Comparison of ENCODE assay signal across 8 cellular contexts in genomic region chr1:115088871-115089442, GRCh38. TPM values are rescaled to one million over a fixed set of nuclear protein-coding genes. Genes with fewer than 3 reads are reported as not detected.
DNase-seq lines count a peak whose midpoint lies in the region; TF ChIP-seq lines count a peak whose summit lies in the region.

No MANE protein-coding gene starts in this region.

- no peaks in the 10 kb centered on the region for H4K20me1 ChIP-seq in BLaER1 treated with 17β-estradiol and CSF1 and Interleukin-3, amounts not matched to agents 10 nM and 100 nM

- no peak overlapping the region; a peak in 1 of 22 replicates for H3K27ac ChIP-seq in BLaER1 treated with 17β-estradiol and CSF1 and Interleukin-3, amounts not matched to agents 10 nM and 100 nM
- peak overlapping the region; percentile 89 to 97 (median 95) for H3K27ac ChIP-seq in esophagus muscularis mucosa (replicated peaks in 1 of 4)

- no peaks in the 10 kb centered on the region for H3K36me3 ChIP-seq in BLaER1 treated with 17β-estradiol and CSF1 and Interleukin-3, amounts not matched to agents 10 nM and 100 nM
- H3K36me3 ChIP-seq in esophagus muscularis mucosa, result no peaks in the 10 kb centered on the region

- H3K27me3 ChIP-seq in BLaER1 treated with 17β-estradiol and CSF1 and Interleukin-3, amounts not matched to agents 10 nM and 100 nM, result peaks cover 0 to 21% (median 0%) of the 10 kb centered on the region in 11 experiments; a peak in 6 of 22 replicates
- H3K27me3 ChIP-seq in esophagus muscularis mucosa, result peaks cover 0 to 6% (median 0%) of the 10 kb centered on the region in 4 donors

- no peak overlapping the region for H3K27ac Mint-ChIP-seq in neural crest cell (ENCODE audit: unreplicated experiment)

- TF ChIP-seq CTCF in esophagus muscularis mucosa (IDR thresholded peaks at IDR 0.05) (no peak), neural crest cell (conservative IDR thresholded peaks at IDR 0.05) (no peak)

- no peaks in the 10 kb centered on the region for H3K9me3 Mint-ChIP-seq in neural crest cell

- no peaks in the 10 kb centered on the region for H3K9me3 ChIP-seq in BLaER1 treated with 17β-estradiol and CSF1 and Interleukin-3, amounts not matched to agents 10 nM and 100 nM (replicated peaks in 1 of 11)
- no peaks in the 10 kb centered on the region for H3K9me3 ChIP-seq in esophagus muscularis mucosa

- peak overlapping the region; percentile 55 to 75 (median 66) for H3K4me3 ChIP-seq in BLaER1 treated with 17β-estradiol and CSF1 and Interleukin-3, amounts not matched to agents 10 nM and 100 nM
- H3K4me3 ChIP-seq in esophagus muscularis mucosa, result peak overlapping the region; percentile 80 to 86 (median 82)

- H3K4me2 ChIP-seq in BLaER1 treated with 17β-estradiol and CSF1 and Interleukin-3, amounts not matched to agents 10 nM and 100 nM, result peak overlapping the region; percentile 89 to 97 (median 94)

- peaks cover 0 to 27% (median 18%) of the 10 kb centered on the region in 10 experiments; a peak in 17 of 20 replicates for H3K4me1 ChIP-seq in BLaER1 treated with 17β-estradiol and CSF1 and Interleukin-3, amounts not matched to agents 10 nM and 100 nM
- H3K4me1 ChIP-seq in esophagus muscularis mucosa, result peaks cover 21 to 68% (median 64%) of the 10 kb centered on the region in 4 donors

- H3K9ac ChIP-seq in BLaER1 treated with 17β-estradiol and CSF1 and Interleukin-3, amounts not matched to agents 10 nM and 100 nM, result peak overlapping the region in 10 of 11 experiments; percentile 20 to 74 (median 56); a peak in 14 of 22 replicates

- H3K36me3 Mint-ChIP-seq in neural crest cell (ENCODE audit: low read depth), result no peaks in the 10 kb centered on the region

- peaks cover 44% of the 10 kb centered on the region for H3K27me3 Mint-ChIP-seq in neural crest cell (ENCODE audit: low read depth)

- 4% methylated on average over 23 of the region's 28 CpGs for WGBS in esophagus muscularis mucosa

- peak; percentile 4 to 70 for DNase-seq in NCI-H526 (lab: John Stamatoyannopoulos, UW)
- no peak for DNase-seq in esophagus muscularis mucosa (ENCODE audit: extremely low spot score)
- peak; percentile 4 for DNase-seq in neural crest cell (ENCODE audit: low read depth, low spot score)
- no peak for DNase-seq in GM19238 (ENCODE audit: insufficient read length, low spot score)
- DNase-seq in stimulated activated naive CD4-positive, alpha-beta T cell treated with Interleukin-2 at 50 U/mL for 16 hours (lab: John Stamatoyannopoulos, UW), result no peak
- no peak for DNase-seq in SKM-1 (lab: John Stamatoyannopoulos, UW; ENCODE audit: unreplicated experiment)
- no peak for DNase-seq in NCI-H524 treated with DMSO at 0.1 percent for 48 hours (lab: John Stamatoyannopoulos, UW)

- H3K4me3 Mint-ChIP-seq in neural crest cell, result peak overlapping the region; percentile 89

- no peak for TF ChIP-seq EP300 in esophagus muscularis mucosa (IDR thresholded peaks at IDR 0.05)

- intact Hi-C loops in esophagus muscularis mucosa (cut with DNase I), result no loop called here

- H3K4me1 Mint-ChIP-seq in neural crest cell, result peaks cover 18% of the 10 kb centered on the region

- no peak for TF ChIP-seq POLR2A in esophagus muscularis mucosa (IDR thresholded peaks at IDR 0.05; ENCODE audit: low read depth)

RNA-seq across cellular contexts. Expression of gene TSPAN2, which starts 0.3 kb away (rescaled TPM):
- total RNA-seq in esophagus muscularis mucosa, result 10 to 100 TPM; 35.8 to 70.2 (median 66.7) TPM
- total RNA-seq in neural crest cell, result 4.3 and 5.4 TPM in 2 replicates

RNA-seq across cellular contexts. Expression of gene TSHB, which starts 59.3 kb away (rescaled TPM):
- total RNA-seq in esophagus muscularis mucosa, result not detected
- total RNA-seq in neural crest cell, result not detected in 2 replicates

Comparison
In these comparisons a context has a peak if more than half of its experiments do, and no peak if none do; other contexts are left out.
1. H3K27ac ChIP-seq: peak in esophagus muscularis mucosa (4 of 4); none in BLaER1 treated with 17β-estradiol and CSF1 and Interleukin-3, amounts not matched to agents 10 nM and 100 nM (0 of 11).
2. DNase-seq: peak in NCI-H526 (2 of 2) and neural crest cell (single experiment); none in esophagus muscularis mucosa (single experiment), GM19238 (single experiment), stimulated activated naive CD4-positive, alpha-beta T cell treated with Interleukin-2 at 50 U/mL for 16 hours (single experiment), SKM-1 (single experiment) and NCI-H524 treated with DMSO at 0.1 percent for 48 hours (single experiment).